In the genomic region with DNA sequence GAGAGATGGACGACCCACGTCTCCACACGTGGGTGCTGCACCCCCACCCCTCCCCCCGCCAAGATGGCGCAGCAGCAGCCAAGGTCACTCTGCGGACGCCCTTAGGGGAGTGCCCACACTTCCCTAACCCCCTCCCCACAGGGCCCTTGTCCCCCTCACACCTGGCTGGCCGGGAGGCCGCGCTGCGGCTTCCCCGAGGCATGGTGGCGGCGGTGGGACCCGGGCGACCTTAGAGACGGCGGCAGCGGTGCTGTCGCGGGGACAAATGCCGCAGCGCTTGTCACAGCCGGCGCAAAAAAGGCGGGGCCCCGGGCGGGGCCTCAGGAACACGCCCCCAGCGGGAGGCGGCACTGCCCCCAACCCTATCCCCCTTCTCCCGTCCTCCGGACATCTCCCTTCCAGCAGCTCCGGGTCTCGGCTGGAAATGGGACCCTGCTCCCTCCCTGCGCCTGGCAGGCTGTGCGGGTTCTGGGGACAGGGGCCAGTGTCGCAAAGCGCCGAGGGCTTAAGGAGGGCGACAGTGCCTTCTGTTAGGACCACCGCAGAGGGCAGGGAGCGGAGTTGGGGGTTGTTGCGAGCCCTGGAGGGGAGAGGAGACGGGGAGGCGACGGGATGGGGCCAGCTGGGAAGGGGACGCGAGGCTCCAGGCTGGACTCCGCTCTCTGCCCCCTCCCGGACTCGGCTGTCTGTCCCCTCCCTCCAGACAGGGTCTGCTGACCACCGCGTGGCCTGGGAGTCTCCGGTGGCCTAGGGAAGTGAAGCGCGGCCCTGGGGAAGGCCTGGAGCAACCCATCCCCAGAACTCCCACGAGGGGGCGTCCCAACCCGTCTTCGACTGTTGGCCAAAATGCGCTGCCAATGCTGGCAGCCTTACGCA, we compare ENCODE assay signal across 1 cellular context.
A peak's percentile ranks its signal among the peaks of the same experiment; 100 is the strongest.
TF ChIP-seq lines count a peak whose summit lies in the region.

TSS of gene CHCHD10 (minus strand) at position 300 of the 876 bp plus-strand sequence. CDS start at position 202, 98 bp downstream.

TF ChIP-seq in K562, 482 proteins besides CTCF, POLR2A, EP300 and RAD21 (continued from another document):
- TF ChIP-seq, protein P1, sequence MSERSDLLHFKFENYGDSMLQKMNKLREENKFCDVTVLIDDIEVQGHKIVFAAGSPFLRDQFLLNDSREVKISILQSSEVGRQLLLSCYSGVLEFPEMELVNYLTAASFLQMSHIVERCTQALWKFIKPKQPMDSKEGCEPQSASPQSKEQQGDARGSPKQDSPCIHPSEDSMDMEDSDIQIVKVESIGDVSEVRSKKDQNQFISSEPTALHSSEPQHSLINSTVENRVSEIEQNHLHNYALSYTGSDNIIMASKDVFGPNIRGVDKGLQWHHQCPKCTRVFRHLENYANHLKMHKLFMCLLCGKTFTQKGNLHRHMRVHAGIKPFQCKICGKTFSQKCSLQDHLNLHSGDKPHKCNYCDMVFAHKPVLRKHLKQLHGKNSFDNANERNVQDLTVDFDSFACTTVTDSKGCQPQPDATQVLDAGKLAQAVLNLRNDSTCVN (CRISPR knock-in tag; IDR thresholded peaks at IDR 0.05): peak; percentile 50; the same call in 1 of the 2 replicates
- TF ChIP-seq ELF2 (CRISPR knock-in tag; IDR thresholded peaks at IDR 0.05): no peak
- no peak for TF ChIP-seq ZFP30 (CRISPR knock-in tag; IDR thresholded peaks at IDR 0.05; ENCODE audit: borderline replicate concordance)
- TF ChIP-seq MYC (IDR thresholded peaks at IDR 0.05; ENCODE audit: low read depth, low read length): peak; percentile 90
- TF ChIP-seq MYC (CRISPR knock-in tag; IDR thresholded peaks at IDR 0.05; ENCODE audit: borderline replicate concordance, low read depth): peak; percentile 67; the same call in 1 of the 2 replicates
- TF ChIP-seq RNF2 (IDR thresholded peaks at IDR 0.05): peak; percentile 66
- TF ChIP-seq CREM (IDR thresholded peaks at IDR 0.05; ENCODE audit: low read depth): peak; percentile 62
- no peak for TF ChIP-seq PBX2 (CRISPR knock-in tag; IDR thresholded peaks at IDR 0.05; ENCODE audit: low read depth)
- no peak for TF ChIP-seq PBX2 (tag; conservative IDR thresholded peaks at IDR 0.05; ENCODE audit: low read depth)
- TF ChIP-seq ZNF431 (CRISPR knock-in tag; IDR thresholded peaks at IDR 0.05): no peak
- no peak for TF ChIP-seq SMARCA4 (IDR thresholded peaks at IDR 0.05)
- no peak for TF ChIP-seq BDP1 (IDR thresholded peaks at IDR 0.05; ENCODE audit: insufficient read depth, insufficient read length)
